1 cellular context compared by ENCODE assay signal in genomic region chr6:32622545-32623401, GRCh38.
TF ChIP-seq lines count a peak whose summit lies in the region.

No MANE protein-coding gene starts in this region.

TF ChIP-seq in GM23338, 12 proteins besides CTCF, POLR2A, EP300 and RAD21 (continued from another document):
- TF ChIP-seq ZNF462 (CRISPR knock-in tag; IDR thresholded peaks at IDR 0.05) (no peak), REST (IDR thresholded peaks at IDR 0.05; ENCODE audit: unreplicated experiment) (no peak), STAT1 (IDR thresholded peaks at IDR 0.05; ENCODE audit: unreplicated experiment) (no peak), POLR2AphosphoS5 (IDR thresholded peaks at IDR 0.05; ENCODE audit: low read depth) (no peak), ZNF331 (CRISPR knock-in tag; IDR thresholded peaks at IDR 0.05; ENCODE audit: low read depth) (no peak), JUNB (IDR thresholded peaks at IDR 0.05; ENCODE audit: unreplicated experiment) (no peak), NANOG (IDR thresholded peaks at IDR 0.05; ENCODE audit: borderline replicate concordance) (no peak), EZH2 (IDR thresholded peaks at IDR 0.05; ENCODE audit: low read depth, unreplicated experiment) (no peak), EZH2phosphoT487 (IDR thresholded peaks at IDR 0.05; ENCODE audit: unreplicated experiment) (no peak), CREB1 (CRISPR knock-in tag; IDR thresholded peaks at IDR 0.05; ENCODE audit: low read depth) (no peak)
